In the genomic region with DNA sequence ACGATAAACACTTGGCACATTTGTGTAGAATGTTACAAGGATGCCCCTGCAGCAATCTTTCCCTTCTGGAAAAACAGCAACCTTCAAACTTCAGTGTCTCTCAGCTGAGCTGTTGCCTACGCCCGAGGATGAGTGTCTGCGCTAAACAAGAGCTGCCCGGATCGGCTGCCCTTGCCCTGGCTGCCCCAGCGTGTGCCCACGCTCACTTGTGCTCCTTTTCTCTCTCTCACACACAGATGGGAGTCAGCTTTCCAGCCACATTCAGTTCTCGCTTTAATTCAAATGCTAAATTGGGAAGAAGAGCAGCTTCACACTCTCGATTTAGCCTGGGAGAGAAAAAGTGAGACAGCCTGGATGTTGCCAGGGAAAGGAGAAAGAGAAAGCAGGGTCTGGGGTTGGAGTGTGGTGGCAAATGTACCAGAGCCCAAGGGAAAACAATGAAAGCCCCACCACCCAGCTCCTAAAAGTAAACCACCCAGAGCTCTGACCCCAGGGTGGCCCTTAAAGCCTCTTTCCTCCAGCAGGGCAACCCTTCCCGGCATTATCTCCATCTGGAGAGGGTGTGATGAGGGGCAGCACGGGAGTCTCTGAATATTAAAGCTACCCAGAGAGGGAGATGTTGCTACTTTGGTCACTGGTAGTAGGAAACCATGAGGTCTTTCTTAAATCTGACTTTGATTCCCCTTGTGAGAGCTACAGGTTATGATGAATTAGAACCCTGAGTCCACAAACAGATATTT, we compare ENCODE assay signal across 1 cellular context.
TF ChIP-seq lines count a peak whose summit lies in the region.

No MANE protein-coding gene starts in this region.

TF ChIP-seq in GM23338, 12 proteins besides CTCF, POLR2A, EP300 and RAD21 (continued from another document):
- TF ChIP-seq, protein P1, sequence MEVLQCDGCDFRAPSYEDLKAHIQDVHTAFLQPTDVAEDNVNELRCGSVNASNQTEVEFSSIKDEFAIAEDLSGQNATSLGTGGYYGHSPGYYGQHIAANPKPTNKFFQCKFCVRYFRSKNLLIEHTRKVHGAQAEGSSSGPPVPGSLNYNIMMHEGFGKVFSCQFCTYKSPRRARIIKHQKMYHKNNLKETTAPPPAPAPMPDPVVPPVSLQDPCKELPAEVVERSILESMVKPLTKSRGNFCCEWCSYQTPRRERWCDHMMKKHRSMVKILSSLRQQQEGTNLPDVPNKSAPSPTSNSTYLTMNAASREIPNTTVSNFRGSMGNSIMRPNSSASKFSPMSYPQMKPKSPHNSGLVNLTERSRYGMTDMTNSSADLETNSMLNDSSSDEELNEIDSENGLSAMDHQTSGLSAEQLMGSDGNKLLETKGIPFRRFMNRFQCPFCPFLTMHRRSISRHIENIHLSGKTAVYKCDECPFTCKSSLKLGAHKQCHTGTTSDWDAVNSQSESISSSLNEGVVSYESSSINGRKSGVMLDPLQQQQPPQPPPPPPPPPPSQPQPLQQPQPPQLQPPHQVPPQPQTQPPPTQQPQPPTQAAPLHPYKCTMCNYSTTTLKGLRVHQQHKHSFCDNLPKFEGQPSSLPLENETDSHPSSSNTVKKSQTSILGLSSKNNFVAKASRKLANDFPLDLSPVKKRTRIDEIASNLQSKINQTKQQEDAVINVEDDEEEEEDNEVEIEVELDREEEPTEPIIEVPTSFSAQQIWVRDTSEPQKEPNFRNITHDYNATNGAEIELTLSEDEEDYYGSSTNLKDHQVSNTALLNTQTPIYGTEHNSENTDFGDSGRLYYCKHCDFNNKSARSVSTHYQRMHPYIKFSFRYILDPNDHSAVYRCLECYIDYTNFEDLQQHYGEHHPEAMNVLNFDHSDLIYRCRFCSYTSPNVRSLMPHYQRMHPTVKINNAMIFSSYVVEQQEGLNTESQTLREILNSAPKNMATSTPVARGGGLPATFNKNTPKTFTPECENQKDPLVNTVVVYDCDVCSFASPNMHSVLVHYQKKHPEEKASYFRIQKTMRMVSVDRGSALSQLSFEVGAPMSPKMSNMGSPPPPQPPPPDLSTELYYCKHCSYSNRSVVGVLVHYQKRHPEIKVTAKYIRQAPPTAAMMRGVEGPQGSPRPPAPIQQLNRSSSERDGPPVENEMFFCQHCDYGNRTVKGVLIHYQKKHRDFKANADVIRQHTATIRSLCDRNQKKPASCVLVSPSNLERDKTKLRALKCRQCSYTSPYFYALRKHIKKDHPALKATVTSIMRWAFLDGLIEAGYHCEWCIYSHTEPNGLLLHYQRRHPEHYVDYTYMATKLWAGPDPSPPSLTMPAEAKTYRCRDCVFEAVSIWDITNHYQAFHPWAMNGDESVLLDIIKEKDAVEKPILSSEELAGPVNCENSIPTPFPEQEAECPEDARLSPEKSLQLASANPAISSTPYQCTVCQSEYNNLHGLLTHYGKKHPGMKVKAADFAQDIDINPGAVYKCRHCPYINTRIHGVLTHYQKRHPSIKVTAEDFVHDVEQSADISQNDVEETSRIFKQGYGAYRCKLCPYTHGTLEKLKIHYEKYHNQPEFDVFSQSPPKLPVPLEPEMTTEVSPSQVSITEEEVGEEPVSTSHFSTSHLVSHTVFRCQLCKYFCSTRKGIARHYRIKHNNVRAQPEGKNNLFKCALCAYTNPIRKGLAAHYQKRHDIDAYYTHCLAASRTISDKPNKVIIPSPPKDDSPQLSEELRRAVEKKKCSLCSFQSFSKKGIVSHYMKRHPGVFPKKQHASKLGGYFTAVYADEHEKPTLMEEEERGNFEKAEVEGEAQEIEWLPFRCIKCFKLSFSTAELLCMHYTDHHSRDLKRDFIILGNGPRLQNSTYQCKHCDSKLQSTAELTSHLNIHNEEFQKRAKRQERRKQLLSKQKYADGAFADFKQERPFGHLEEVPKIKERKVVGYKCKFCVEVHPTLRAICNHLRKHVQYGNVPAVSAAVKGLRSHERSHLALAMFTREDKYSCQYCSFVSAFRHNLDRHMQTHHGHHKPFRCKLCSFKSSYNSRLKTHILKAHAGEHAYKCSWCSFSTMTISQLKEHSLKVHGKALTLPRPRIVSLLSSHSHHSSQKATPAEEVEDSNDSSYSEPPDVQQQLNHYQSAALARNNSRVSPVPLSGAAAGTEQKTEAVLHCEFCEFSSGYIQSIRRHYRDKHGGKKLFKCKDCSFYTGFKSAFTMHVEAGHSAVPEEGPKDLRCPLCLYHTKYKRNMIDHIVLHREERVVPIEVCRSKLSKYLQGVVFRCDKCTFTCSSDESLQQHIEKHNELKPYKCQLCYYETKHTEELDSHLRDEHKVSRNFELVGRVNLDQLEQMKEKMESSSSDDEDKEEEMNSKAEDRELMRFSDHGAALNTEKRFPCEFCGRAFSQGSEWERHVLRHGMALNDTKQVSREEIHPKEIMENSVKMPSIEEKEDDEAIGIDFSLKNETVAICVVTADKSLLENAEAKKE (CRISPR knock-in tag; IDR thresholded peaks at IDR 0.05) = no peak
- TF ChIP-seq EZH2 (IDR thresholded peaks at IDR 0.05; ENCODE audit: low read depth, unreplicated experiment) (no peak), ZNF331 (CRISPR knock-in tag; IDR thresholded peaks at IDR 0.05; ENCODE audit: low read depth) (no peak), NANOG (IDR thresholded peaks at IDR 0.05; ENCODE audit: borderline replicate concordance) (no peak)
TF ChIP-seq in GM23338: peak in this region for 0.
